ENCODE assay signal across 8 cellular contexts in the genomic region with DNA sequence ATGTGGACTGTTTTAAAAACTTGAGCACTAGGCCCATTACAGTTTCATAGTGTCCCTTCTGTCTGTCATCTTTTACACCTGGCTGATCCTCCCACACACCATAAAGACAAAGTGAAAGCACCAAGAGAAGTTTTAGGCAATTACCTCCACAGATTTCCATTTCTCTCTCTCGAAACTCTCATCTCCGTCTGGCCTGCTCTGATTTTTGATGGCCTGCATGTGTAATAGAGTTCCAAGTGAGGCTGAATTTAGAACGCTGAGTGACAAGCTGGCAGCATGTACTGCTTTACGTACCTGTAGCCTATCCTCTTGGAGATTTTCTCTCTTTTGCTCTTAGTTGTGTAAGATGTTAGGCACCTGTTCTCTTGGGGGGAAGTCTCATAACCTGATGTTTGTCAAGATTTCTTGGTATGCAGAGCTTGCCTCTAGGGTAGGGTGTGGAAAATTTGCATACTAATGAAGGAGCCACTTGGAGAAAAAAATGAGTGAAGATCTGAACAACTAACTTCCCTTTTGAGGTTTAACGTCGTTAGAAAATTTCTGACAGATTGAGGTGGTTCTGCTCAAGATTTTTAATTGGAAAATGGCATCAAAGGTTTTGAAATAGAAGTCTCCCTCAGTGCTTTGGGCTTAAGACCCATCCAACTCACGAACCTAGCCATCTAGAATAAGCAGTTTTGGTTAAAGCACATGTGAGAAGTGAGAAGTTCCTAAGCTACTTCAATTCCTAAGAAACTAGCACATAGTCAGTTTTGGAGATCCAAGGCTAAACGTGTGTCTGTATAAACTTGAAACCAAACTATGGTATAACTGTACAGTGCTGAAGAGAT. TPM values are rescaled to one million over a fixed set of nuclear protein-coding genes. Genes with fewer than 3 reads are reported as not detected.
DNase-seq lines count a peak whose midpoint lies in the region; ATAC-seq, FAIRE-seq and TF ChIP-seq lines count a peak whose summit lies in the region.

No MANE protein-coding gene starts in this region.

- no peak for TF ChIP-seq POLR2A in GM12892 (IDR thresholded peaks at IDR 0.05; ENCODE audit: low read depth, low read length)

- DNase-seq in GM12892 (ENCODE audit: insufficient read length) (no peak), AG20443 (ENCODE audit: low spot score) (no peak), COLO829 (ENCODE audit: low spot score) (no peak), anterior cingulate cortex (lab: John Stamatoyannopoulos, UW) (no peak)
- no peak for DNase-seq in activated CD8-positive, alpha-beta T cell treated with anti-CD3 and anti-CD28 coated beads for 36 hours
- DNase-seq in stimulated activated CD4-positive, alpha-beta T cell treated with anti-CD3 and anti-CD28 coated beads, Interleukin-2, amount 100 ng/mL, for 48 hours, result no peak

- TF ChIP-seq CTCF in activated CD8-positive, alpha-beta T cell treated with anti-CD3 and anti-CD28 coated beads for 36 hours (IDR thresholded peaks at IDR 0.05), result no peak

- H3K4me1 Mint-ChIP-seq in activated CD8-positive, alpha-beta T cell treated with anti-CD3 and anti-CD28 coated beads for 36 hours (ENCODE audit: low read depth), result peaks cover 8% of the 10 kb centered on the region

- POLR2A ChIA-PET in activated CD8-positive, alpha-beta T cell treated with anti-CD3 and anti-CD28 coated beads for 36 hours (lab: Charles Lee), result interaction anchor here (1.0 kb wide), 1 partner anchor 53 kb away, joined by 3 read pairs; no protein-coding TSS in a partner anchor

- FAIRE-seq in GM12892 (lab: Jason Lieb, UNC), result peak; percentile 79

- intact Hi-C loops in activated CD8-positive, alpha-beta T cell treated with anti-CD3 and anti-CD28 coated beads for 36 hours (cut with micrococcal nuclease), result no loop called here

- peak overlapping the region; percentile 34 for H3K27ac Mint-ChIP-seq in activated CD8-positive, alpha-beta T cell treated with anti-CD3 and anti-CD28 coated beads for 36 hours

- H3K27me3 Mint-ChIP-seq in activated CD8-positive, alpha-beta T cell treated with anti-CD3 and anti-CD28 coated beads for 36 hours, result no peaks in the 10 kb centered on the region

- H3K9me3 Mint-ChIP-seq in activated CD8-positive, alpha-beta T cell treated with anti-CD3 and anti-CD28 coated beads for 36 hours, result peaks cover 11% of the 10 kb centered on the region

- CTCF ChIA-PET in activated CD8-positive, alpha-beta T cell treated with anti-CD3 and anti-CD28 coated beads for 36 hours (lab: Charles Lee), result no interaction called here

- H3K4me3 Mint-ChIP-seq in activated CD8-positive, alpha-beta T cell treated with anti-CD3 and anti-CD28 coated beads for 36 hours, result no peak overlapping the region

- ATAC-seq in GM19468 (IDR thresholded peaks at IDR 0.05; ENCODE audit: extremely low read depth, unreplicated experiment) (peak; percentile 72), HG03280 (IDR thresholded peaks at IDR 0.05; ENCODE audit: unreplicated experiment) (peak; percentile 81)
- no peak for ATAC-seq in activated CD8-positive, alpha-beta T cell treated with anti-CD3 and anti-CD28 coated beads for 36 hours

- no peaks in the 10 kb centered on the region for H3K36me3 Mint-ChIP-seq in activated CD8-positive, alpha-beta T cell treated with anti-CD3 and anti-CD28 coated beads for 36 hours (ENCODE audit: low read depth)

RNA-seq across cellular contexts. Expression of gene RAP1GDS1, which starts 57.6 kb away (rescaled TPM):
- 17.2 TPM for polyA plus RNA-seq in GM12892 (2012; ENCODE audit: missing spikeins)
- 10 to 100 TPM; 49.8 to 52.1 TPM for total RNA-seq in activated CD8-positive, alpha-beta T cell treated with anti-CD3 and anti-CD28 coated beads for 36 hours
